Comparison of ENCODE assay signal across 20 cellular contexts in genomic region chr1:192943522-192943921, GRCh38.
"Had no signal": no experiment of that assay in that cellular context is flagged by ENCODE, and none has a peak within 500 bp of the region (broad histone marks: within the 10 kb centered on the region; RNA-seq: fewer than 3 reads in every experiment).

No MANE protein-coding gene starts in this region.

- H3K9me3 ChIP-seq: gastrocnemius medialis, heart right ventricle, left lung, lower lobe of right lung, prostate gland, right lobe of liver, suprapubic skin, thyroid gland, upper lobe of left lung, vagina had no signal

- H3K4me3 ChIP-seq: dorsolateral prefrontal cortex, gastrocnemius medialis, heart right ventricle, left lung, lower lobe of right lung, prostate gland, right lobe of liver, suprapubic skin, thyroid gland, upper lobe of left lung, vagina had no signal

- FAIRE-seq: keratinocyte, small intestine had no signal

- H3K4me1 ChIP-seq: gastrocnemius medialis, lower lobe of right lung, parathyroid adenoma, prostate gland, right lobe of liver, suprapubic skin, thyroid gland, upper lobe of left lung, vagina had no signal

- H3K27ac ChIP-seq: dorsolateral prefrontal cortex, gastrocnemius medialis, left lung, lower lobe of right lung, parathyroid adenoma, right lobe of liver, suprapubic skin, thyroid gland, upper lobe of left lung, vagina had no signal

- ATAC-seq: gastrocnemius medialis, left lung, lower lobe of right lung, right lobe of liver had no signal

- DNase-seq: cortex of kidney; dorsolateral prefrontal cortex; effector CD8-positive, alpha-beta T cell; gastrocnemius medialis; heart right ventricle; left lung; lower lobe of right lung; naive B cell; occipital lobe; right lobe of liver; small intestine; stimulated activated CD4-positive, alpha-beta T cell treated with anti-CD3 and anti-CD28 coated beads, Interleukin-12 subunit alpha, Interleukin-12 subunit beta, amount 100 ng/mL, for 4 hours; stimulated activated naive CD4-positive, alpha-beta T cell treated with Interleukin-2 at 50 U/mL for 16 hours; thyroid gland; upper lobe of left lung had no signal

- H3K27me3 ChIP-seq: dorsolateral prefrontal cortex, gastrocnemius medialis, heart right ventricle, left lung, right lobe of liver, suprapubic skin, thyroid gland, upper lobe of left lung, vagina had no signal

- H3K36me3 ChIP-seq: gastrocnemius medialis, heart right ventricle, left lung, lower lobe of right lung, prostate gland, right lobe of liver, suprapubic skin, thyroid gland, upper lobe of left lung, vagina had no signal
